25 cellular contexts compared by ENCODE assay signal in the genomic region with DNA sequence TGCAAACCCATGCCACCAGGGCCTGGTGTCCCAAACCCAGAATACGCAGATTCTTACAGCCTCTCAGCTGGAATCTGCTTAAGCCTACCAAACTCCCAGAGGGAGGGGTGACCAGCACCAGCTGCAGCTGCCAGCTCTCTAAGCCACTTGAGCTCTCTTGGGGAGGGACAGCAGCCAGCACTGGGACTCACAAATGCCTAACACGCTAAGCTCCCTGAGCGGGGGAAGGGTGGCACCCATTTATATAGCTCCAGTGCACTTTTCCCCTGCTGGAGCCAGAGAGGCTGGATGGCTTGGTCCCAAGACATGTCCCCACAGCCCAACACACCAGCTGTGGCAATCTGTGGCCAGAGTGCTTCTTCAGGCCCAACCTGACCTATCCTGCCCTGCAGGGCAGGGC.
"Had no signal": no experiment of that assay in that cellular context is flagged by ENCODE, and none has a peak within 500 bp of the region (broad histone marks: within the 10 kb centered on the region; RNA-seq: fewer than 3 reads in every experiment).

No MANE protein-coding gene starts in this region.

- DNase-seq: activated CD4-positive, alpha-beta T cell treated with anti-CD3 and anti-CD28 coated beads for 48 hours; activated CD4-positive, alpha-beta T cell treated with anti-CD3 and anti-CD28 coated beads, Interleukin-2, amount 50 U/mL, for 48 hours; activated CD8-positive, alpha-beta memory T cell treated with anti-CD3 and anti-CD28 coated beads for 24 hours; activated effector memory CD4-positive, alpha-beta T cell treated with Interleukin-2 at 50 U/mL for 16 hours; activated naive CD4-positive, alpha-beta T cell treated with Interleukin-2 at 50 U/mL for 16 hours; anterior cingulate cortex; effector CD4-positive, alpha-beta T cell; gastrocnemius medialis; lower lobe of right lung; mesenchymal stem cell; stimulated activated CD4-positive, alpha-beta T cell treated with anti-CD3 and anti-CD28 coated beads, Interleukin-15, amount 100 ng/mL, for 24 hours; stimulated activated CD4-positive, alpha-beta T cell treated with anti-CD3 and anti-CD28 coated beads, Interleukin-2, amount 100 ng/mL, for 24 hours; stimulated activated naive B cell treated with anti-CD40 and anti-IgM and Interleukin-4, amounts not matched to agents 10 μg/mL and 1 μg/mL and 100 μg/mL, for 72 hours; stomach had no signal

- H3K27ac ChIP-seq: gastrocnemius medialis, hepatocyte, lower lobe of right lung, right atrium auricular region, stomach, tibial nerve had no signal

- H3K27me3 Mint-ChIP-seq: activated naive CD8-positive, alpha-beta T cell; central memory CD8-positive, alpha-beta T cell; dendritic cell treated with granulocyte-macrophage colony-stimulating factor and Interleukin-4, amounts not matched to agents 40 ng/mL and 50 ng/mL, for 4 days; naive thymus-derived CD8-positive, alpha-beta T cell; stimulated activated naive B cell treated with anti-CD40 and anti-IgM and Interleukin-4, amounts not matched to agents 10 μg/mL and 1 μg/mL and 100 μg/mL, for 72 hours had no signal

- H3K4me2 ChIP-seq: hepatocyte had no signal

- H3K36me3 ChIP-seq: gastrocnemius medialis, lower lobe of right lung, right atrium auricular region, stomach, tibial nerve had no signal

- H3K79me2 ChIP-seq: hepatocyte had no signal

- H3K4me3 ChIP-seq: gastrocnemius medialis, hepatocyte, lower lobe of right lung, right atrium auricular region, stomach, tibial nerve had no signal

- H3K4me1 ChIP-seq: gastrocnemius medialis, lower lobe of right lung, right atrium auricular region, stomach, tibial nerve had no signal

- H3K36me3 Mint-ChIP-seq: activated naive CD8-positive, alpha-beta T cell; stimulated activated naive B cell treated with anti-CD40 and anti-IgM and Interleukin-4, amounts not matched to agents 10 μg/mL and 1 μg/mL and 100 μg/mL, for 72 hours had no signal

- ATAC-seq: activated CD4-positive, CD25-positive, alpha-beta regulatory T cell treated with anti-CD3 and anti-CD28 coated beads, Interleukin-2, amount 50 U/mL, for 24 hours; gastrocnemius medialis; lower lobe of right lung; naive thymus-derived CD8-positive, alpha-beta T cell; stimulated activated naive B cell treated with anti-CD40 and anti-IgM and Interleukin-4, amounts not matched to agents 10 μg/mL and 1 μg/mL and 100 μg/mL, for 72 hours had no signal

- H3K9me3 ChIP-seq: gastrocnemius medialis had no signal

- H2AFZ ChIP-seq: hepatocyte had no signal

- H3K4me3 Mint-ChIP-seq: activated naive CD8-positive, alpha-beta T cell; central memory CD8-positive, alpha-beta T cell; dendritic cell treated with granulocyte-macrophage colony-stimulating factor and Interleukin-4, amounts not matched to agents 40 ng/mL and 50 ng/mL, for 4 days; naive thymus-derived CD8-positive, alpha-beta T cell; neural crest cell; stimulated activated naive B cell treated with anti-CD40 and anti-IgM and Interleukin-4, amounts not matched to agents 10 μg/mL and 1 μg/mL and 100 μg/mL, for 72 hours had no signal

- H3K27me3 ChIP-seq: gastrocnemius medialis, hepatocyte, right atrium auricular region, stomach, tibial nerve had no signal

- H3K4me1 Mint-ChIP-seq: central memory CD8-positive, alpha-beta T cell; naive thymus-derived CD8-positive, alpha-beta T cell; neural crest cell; stimulated activated naive B cell treated with anti-CD40 and anti-IgM and Interleukin-4, amounts not matched to agents 10 μg/mL and 1 μg/mL and 100 μg/mL, for 72 hours had no signal

- H3K27ac Mint-ChIP-seq: activated naive CD8-positive, alpha-beta T cell; dendritic cell treated with granulocyte-macrophage colony-stimulating factor and Interleukin-4, amounts not matched to agents 40 ng/mL and 50 ng/mL, for 4 days; naive thymus-derived CD8-positive, alpha-beta T cell; stimulated activated naive B cell treated with anti-CD40 and anti-IgM and Interleukin-4, amounts not matched to agents 10 μg/mL and 1 μg/mL and 100 μg/mL, for 72 hours had no signal

- FAIRE-seq: bronchial epithelial cell, keratinocyte had no signal
